ENCODE assay signal across 17 cellular contexts in the genomic region with DNA sequence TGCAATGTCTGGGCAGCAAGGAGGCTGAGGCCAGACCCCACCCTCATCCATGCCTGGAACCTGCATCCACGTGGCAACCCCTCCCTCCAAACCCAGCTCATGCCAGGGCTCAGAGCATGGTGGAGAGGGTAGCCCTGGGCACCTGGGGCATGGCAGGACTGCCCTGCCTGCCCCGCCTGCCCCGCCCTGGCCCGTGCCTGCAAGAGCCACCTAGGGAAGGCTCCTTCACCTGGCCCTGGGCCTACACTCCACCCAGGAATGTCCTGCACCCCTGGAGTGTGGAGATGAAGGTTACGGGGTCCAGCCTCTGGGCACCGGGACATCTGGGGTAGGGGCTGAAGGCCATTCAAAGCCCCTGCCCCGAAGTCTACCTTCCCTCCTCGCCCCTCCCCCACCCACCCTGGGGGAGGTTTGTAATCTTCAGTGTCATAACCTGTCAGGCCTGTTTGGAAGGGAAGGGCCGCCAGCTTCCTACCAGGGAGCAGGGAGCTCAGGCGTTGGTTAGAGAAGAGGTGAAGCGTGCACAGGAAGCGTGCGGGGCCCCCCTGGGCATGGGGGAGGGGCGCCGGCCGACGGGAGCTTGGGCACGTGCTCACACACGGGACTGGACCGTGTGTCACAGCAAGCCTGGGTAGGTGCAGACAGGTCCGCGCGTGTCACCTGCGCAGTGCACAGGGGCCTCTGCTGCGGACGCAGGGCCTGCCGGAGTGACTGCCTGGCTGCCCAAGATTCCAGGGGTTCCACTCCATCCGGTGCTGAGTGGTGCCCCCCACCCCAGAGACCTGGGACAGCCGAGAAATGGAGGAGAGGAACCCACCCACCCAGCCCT. TPM values are rescaled to one million over a fixed set of nuclear protein-coding genes. Genes with fewer than 3 reads are reported as not detected.
DNase-seq lines count a peak whose midpoint lies in the region; ATAC-seq, FAIRE-seq and TF ChIP-seq lines count a peak whose summit lies in the region.
"Had no signal": no experiment of that assay in that cellular context is flagged by ENCODE, and none has a peak within 500 bp of the region (broad histone marks: within the 10 kb centered on the region; RNA-seq: fewer than 3 reads in every experiment).

No MANE protein-coding gene starts in this region.

- no peaks in the 10 kb centered on the region for H3K27me3 ChIP-seq in SK-N-SH (ENCODE audit: insufficient read depth)
- H3K27me3 ChIP-seq in PC-9 (ENCODE audit: insufficient read depth, low read depth) = no peaks in the 10 kb centered on the region
- H3K27me3 ChIP-seq in spleen (replicated peaks in 1 of 7) = peaks cover 0 to 5% (median 0%) of the 10 kb centered on the region in 7 donors

- intact Hi-C loops in PC-9 (cut with micrococcal nuclease; ENCODE audit: unreplicated experiment) (loop anchor here (1.0 to 2.0 kb wide), 2 partner anchors 55 to 67 kb away; no protein-coding TSS in a partner anchor), kidney (cut with DNase I) (no loop called here), spleen (cut with DNase I; ENCODE audit: low total_unique reads) (no loop called here)
- intact Hi-C loops in activated T-helper 2 cell treated with anti-CD3 and anti-CD28 coated beads, Interferon-gamma antibody, Interleukin-2, Interleukin-4, amounts not matched to agents 10 μg/mL and 5 μg/mL and 100 μg/mL, durations not matched to agents 14 hours and 24 hours and 36 hours (cut with micrococcal nuclease) = no loop called here

- H3K9ac ChIP-seq in SK-N-SH (no peak overlapping the region), kidney (ENCODE audit: low read length in 2 of 2) (no peak overlapping the region)

- H3K27ac ChIP-seq in SK-N-SH (ENCODE audit: low read depth in 2 of 2, low read length in 1 of 2) (no peak overlapping the region), PC-9 (peak overlapping the region; percentile 32; the same call in 1 of the 2 replicates), kidney (ENCODE audit: low read depth in 2 of 2, low read length in 2 of 2) (peak overlapping the region; percentile 57 to 69), spleen (no peak overlapping the region)
- H3K27ac ChIP-seq: tibial artery had no signal

- CTCF ChIA-PET in SK-N-SH (lab: Yijun Ruan, JAX) = interaction anchor here (0.6 to 7.9 kb wide), 7 partner anchors 21 to 331 kb away, joined by 3 to 143 read pairs (median 3); no protein-coding TSS in a partner anchor
- CTCF ChIA-PET in PC-9 (lab: Charles Lee) = interaction anchor here (0.6 to 0.7 kb wide), 2 partner anchors 33 to 97 kb away, joined by 3 read pairs; no protein-coding TSS in a partner anchor

- H3K9me2 ChIP-seq in SK-N-SH = no peaks in the 10 kb centered on the region
- H3K9me2 ChIP-seq in PC-9 (ENCODE audit: insufficient read depth) = no peaks in the 10 kb centered on the region

- no peak overlapping the region for H3K4me3 ChIP-seq in SK-N-SH (ENCODE audit: low read depth in 2 of 2, low read length in 1 of 2)
- no peak overlapping the region for H3K4me3 ChIP-seq in PC-9
- no peak overlapping the region for H3K4me3 ChIP-seq in kidney (ENCODE audit: low read length in 2 of 2)
- no peak overlapping the region for H3K4me3 ChIP-seq in spleen
- H3K4me3 ChIP-seq: tibial artery had no signal

- no peak overlapping the region for H2AFZ ChIP-seq in SK-N-SH (ENCODE audit: low read depth)
- H2AFZ ChIP-seq in PC-9 = no peak overlapping the region

- no peak overlapping the region for H3K4me3 Mint-ChIP-seq in activated T-helper 2 cell treated with anti-CD3 and anti-CD28 coated beads, Interferon-gamma antibody, Interleukin-2, Interleukin-4, amounts not matched to agents 10 μg/mL and 5 μg/mL and 100 μg/mL, durations not matched to agents 14 hours and 24 hours and 36 hours (ENCODE audit: low read depth)
- H3K4me3 Mint-ChIP-seq: activated T-cell treated with anti-CD3 and anti-CD28 coated beads, Interleukin-2, amount 50 U/mL, for 4 hours; H9 had no signal

- H3K4me2 ChIP-seq in SK-N-SH (no peak overlapping the region), PC-9 (peak overlapping the region; percentile 73)

- no peak for ATAC-seq in SK-N-SH treated with all-trans-retinoic acid at 6 μM for 48 hours
- ATAC-seq: activated T-cell treated with anti-CD3 and anti-CD28 coated beads, Interleukin-2, amount 50 U/mL, for 4 hours; sciatic nerve had no signal

- H4K20me1 ChIP-seq in SK-N-SH (ENCODE audit: insufficient read depth) (no peaks in the 10 kb centered on the region), PC-9 (ENCODE audit: insufficient read depth) (no peaks in the 10 kb centered on the region)

- POLR2A ChIA-PET in SK-N-SH (lab: Yijun Ruan, JAX) (interaction anchor here (0.8 kb wide), 1 partner anchor 10 kb away, joined by 3 read pairs; no protein-coding TSS in a partner anchor), PC-9 (lab: Charles Lee; ENCODE audit: unreplicated experiment) (no interaction called here)

- no peaks in the 10 kb centered on the region for H3K9me3 Mint-ChIP-seq in activated T-helper 2 cell treated with anti-CD3 and anti-CD28 coated beads, Interferon-gamma antibody, Interleukin-2, Interleukin-4, amounts not matched to agents 10 μg/mL and 5 μg/mL and 100 μg/mL, durations not matched to agents 14 hours and 24 hours and 36 hours
- H3K9me3 Mint-ChIP-seq: H9 had no signal

- TF ChIP-seq POLR2A in spleen (IDR thresholded peaks at IDR 0.05) = no peak

- WGBS in SK-N-SH (ENCODE audit: low lambda C conversion rate) = 49% methylated on average over 14 of the region's 29 CpGs
- 60 to 64% (median 61%) methylated on average over 15 to 29 of the region's 29 CpGs for WGBS in spleen, 5 donors

- H3K9me3 ChIP-seq in SK-N-SH (no peaks in the 10 kb centered on the region), PC-9 (ENCODE audit: insufficient read depth, low read depth) (no peaks in the 10 kb centered on the region), kidney (ENCODE audit: control insufficient read depth in 1 of 2, low read length in 2 of 2) (no peaks in the 10 kb centered on the region), spleen (peaks cover 0 to 9% (median 0%) of the 10 kb centered on the region in 8 donors)

- TF ChIP-seq EP300 in SK-N-SH (IDR thresholded peaks at IDR 0.05; ENCODE audit: borderline replicate concordance in 1 of 2, low read depth in 1 of 2, low read length in 1 of 2) = no peak

- H3K79me2 ChIP-seq in SK-N-SH (ENCODE audit: insufficient read depth) (no peaks in the 10 kb centered on the region), PC-9 (ENCODE audit: low read depth) (no peaks in the 10 kb centered on the region)

- TF ChIP-seq RAD21 in SK-N-SH (IDR thresholded peaks at IDR 0.05; ENCODE audit: low read length) = no peak

- FAIRE-seq in kidney (lab: Jason Lieb, UNC) = no peak
- FAIRE-seq: endometrium had no signal

- H3K4me1 Mint-ChIP-seq in activated T-helper 2 cell treated with anti-CD3 and anti-CD28 coated beads, Interferon-gamma antibody, Interleukin-2, Interleukin-4, amounts not matched to agents 10 μg/mL and 5 μg/mL and 100 μg/mL, durations not matched to agents 14 hours and 24 hours and 36 hours (ENCODE audit: low read depth) = no peaks in the 10 kb centered on the region
- H3K4me1 Mint-ChIP-seq: H9 had no signal

- H3K27me3 Mint-ChIP-seq in activated T-helper 2 cell treated with anti-CD3 and anti-CD28 coated beads, Interferon-gamma antibody, Interleukin-2, Interleukin-4, amounts not matched to agents 10 μg/mL and 5 μg/mL and 100 μg/mL, durations not matched to agents 14 hours and 24 hours and 36 hours (ENCODE audit: low read depth) = no peaks in the 10 kb centered on the region

- no peaks in the 10 kb centered on the region for H3F3A ChIP-seq in SK-N-SH (replicated peaks; ENCODE audit: insufficient read depth)
- H3F3A ChIP-seq in PC-9 (ENCODE audit: insufficient read depth, low read depth) = no peaks in the 10 kb centered on the region

- no peak overlapping the region for H3K27ac Mint-ChIP-seq in activated T-helper 2 cell treated with anti-CD3 and anti-CD28 coated beads, Interferon-gamma antibody, Interleukin-2, Interleukin-4, amounts not matched to agents 10 μg/mL and 5 μg/mL and 100 μg/mL, durations not matched to agents 14 hours and 24 hours and 36 hours
- H3K27ac Mint-ChIP-seq: H9 had no signal

- no peaks in the 10 kb centered on the region for H3K36me3 Mint-ChIP-seq in activated T-helper 2 cell treated with anti-CD3 and anti-CD28 coated beads, Interferon-gamma antibody, Interleukin-2, Interleukin-4, amounts not matched to agents 10 μg/mL and 5 μg/mL and 100 μg/mL, durations not matched to agents 14 hours and 24 hours and 36 hours (ENCODE audit: low read depth)

- BruUV-seq in PC-9 (replicated peaks; lab: Mats Ljungman, UMichigan) = no TSS peak

- peak; percentile 19 for DNase-seq in SK-N-SH
- peak; percentile 84 to 91 for DNase-seq in PC-9
- DNase-seq in kidney = peak; percentile 97
- peak; percentile 65 for DNase-seq in spleen
- DNase-seq in cerebellar cortex (ENCODE audit: low spot score) = no peak
- DNase-seq in ecto neural progenitor cell (ENCODE audit: low spot score) = no peak
- DNase-seq in activated T-helper 2 cell treated with anti-CD3 and anti-CD28 coated beads, Interferon-gamma antibody, Interleukin-2, Interleukin-4, amounts not matched to agents 10 μg/mL and 5 μg/mL and 100 μg/mL, durations not matched to agents 14 hours and 24 hours and 36 hours (ENCODE audit: low spot score) = no peak
- DNase-seq: activated T-cell treated with anti-CD3 and anti-CD28 coated beads, Interleukin-2, amount 50 U/mL, for 4 hours; DND-41; H9; hippocampal formation; NCI-H69 had no signal

- TF ChIP-seq CTCF in SK-N-SH (IDR thresholded peaks at IDR 0.05) (no peak), PC-9 (conservative IDR thresholded peaks at IDR 0.05) (no peak), kidney (IDR thresholded peaks at IDR 0.05; ENCODE audit: borderline replicate concordance, extremely low read depth, insufficient read depth) (no peak), spleen (IDR thresholded peaks at IDR 0.05 in 8 of 11, conservative IDR thresholded peaks at IDR 0.05 in 3 of 11) (no peak)

- no peaks in the 10 kb centered on the region for H3K36me3 ChIP-seq in SK-N-SH (replicated peaks in 1 of 2; ENCODE audit: control insufficient read depth in 1 of 2, insufficient read depth in 2 of 2, low read length in 1 of 2)
- H3K36me3 ChIP-seq in PC-9 (ENCODE audit: low read depth) = no peaks in the 10 kb centered on the region
- no peaks in the 10 kb centered on the region for H3K36me3 ChIP-seq in kidney (ENCODE audit: control insufficient read depth in 1 of 2, insufficient read depth in 2 of 2, low read length in 2 of 2)
- H3K36me3 ChIP-seq in spleen = no peaks in the 10 kb centered on the region
- H3K36me3 ChIP-seq: tibial artery had no signal

- H3K4me1 ChIP-seq in SK-N-SH (ENCODE audit: control insufficient read depth in 1 of 2, insufficient read depth in 2 of 2, low read depth in 1 of 2, low read length in 1 of 2) = no peaks in the 10 kb centered on the region
- H3K4me1 ChIP-seq in PC-9 (replicated peaks; ENCODE audit: insufficient read depth) = peaks cover 23% of the 10 kb centered on the region
- H3K4me1 ChIP-seq in kidney (ENCODE audit: control insufficient read depth in 1 of 2, insufficient read depth in 1 of 2, low read depth in 1 of 2, low read length in 2 of 2) = peaks cover 3 to 4% of the 10 kb centered on the region in 2 donors
- H3K4me1 ChIP-seq in spleen = peaks cover 0 to 3% (median 0%) of the 10 kb centered on the region in 6 donors

RNA-seq across cellular contexts. Expression of a gene that starts 30.7 kb away (rescaled TPM):
- not detected in 2 replicates for polyA plus RNA-seq in SK-N-SH (2012; rRNA removed)
- not detected in 2 replicates for polyA plus RNA-seq in SK-N-SH (2012; cell fraction: cytosol; rRNA removed)
- polyA plus RNA-seq in SK-N-SH (2012; cell fraction: nucleus; rRNA removed) = not detected in 2 replicates
- 2.2 and 2.5 TPM in 2 replicates for total RNA-seq in PC-9 (2021)
- not detected for total RNA-seq in kidney
- not detected for polyA plus RNA-seq in kidney (ENCODE audit: insufficient read depth, low read depth, low replicate concordance)
- total RNA-seq in spleen = 1 to 10 TPM in 1 of 7 donors, not detected in 6; 1.0 TPM
- polyA plus RNA-seq in spleen = under 1 TPM; 0.13 to 0.38 (median 0.15) TPM
- total RNA-seq in activated T-helper 2 cell treated with anti-CD3 and anti-CD28 coated beads, Interferon-gamma antibody, Interleukin-2, Interleukin-4, amounts not matched to agents 10 μg/mL and 5 μg/mL and 100 μg/mL, durations not matched to agents 14 hours and 24 hours and 36 hours = not detected in 2 replicates
- total RNA-seq: activated T-cell treated with anti-CD3 and anti-CD28 coated beads, Interleukin-2, amount 50 U/mL, for 4 hours; H9; SK-MEL-5 had no signal

RNA-seq across cellular contexts. Expression of a gene that starts 41.3 kb away (rescaled TPM):
- polyA plus RNA-seq in SK-N-SH (2012; rRNA removed) = not detected in 2 replicates
- not detected in 2 replicates for polyA plus RNA-seq in SK-N-SH (2012; cell fraction: cytosol; rRNA removed)
- not detected in 2 replicates for polyA plus RNA-seq in SK-N-SH (2012; cell fraction: nucleus; rRNA removed)
- not detected in 2 replicates for total RNA-seq in PC-9 (2021)
- total RNA-seq in kidney = not detected
- polyA plus RNA-seq in kidney (ENCODE audit: insufficient read depth, low read depth, low replicate concordance) = not detected
- total RNA-seq in spleen = 1 to 10 TPM in 2 of 7 donors, not detected in 5; 1.3 to 1.5 TPM
- polyA plus RNA-seq in spleen = 1 to 10 TPM; 1.3 to 2.4 (median 1.9) TPM
- total RNA-seq in activated T-helper 2 cell treated with anti-CD3 and anti-CD28 coated beads, Interferon-gamma antibody, Interleukin-2, Interleukin-4, amounts not matched to agents 10 μg/mL and 5 μg/mL and 100 μg/mL, durations not matched to agents 14 hours and 24 hours and 36 hours = not detected in 2 replicates
- total RNA-seq: activated T-cell treated with anti-CD3 and anti-CD28 coated beads, Interleukin-2, amount 50 U/mL, for 4 hours; H9; SK-MEL-5 had no signal

Comparison
In these comparisons a context has a peak if more than half of its experiments do, and no peak if none do; other contexts are left out.
1. DNase-seq: peak in SK-N-SH (single experiment), PC-9 (2 of 2), kidney (single experiment) and spleen (single experiment); none in cerebellar cortex (single experiment), ecto neural progenitor cell (single experiment) and activated T-helper 2 cell treated with anti-CD3 and anti-CD28 coated beads, Interferon-gamma antibody, Interleukin-2, Interleukin-4, amounts not matched to agents 10 μg/mL and 5 μg/mL and 100 μg/mL, durations not matched to agents 14 hours and 24 hours and 36 hours (single experiment).
2. H3K27ac ChIP-seq: peak in PC-9 (single experiment) and kidney (2 of 2); none in SK-N-SH (0 of 2) and spleen (0 of 8).